In the genomic region with DNA sequence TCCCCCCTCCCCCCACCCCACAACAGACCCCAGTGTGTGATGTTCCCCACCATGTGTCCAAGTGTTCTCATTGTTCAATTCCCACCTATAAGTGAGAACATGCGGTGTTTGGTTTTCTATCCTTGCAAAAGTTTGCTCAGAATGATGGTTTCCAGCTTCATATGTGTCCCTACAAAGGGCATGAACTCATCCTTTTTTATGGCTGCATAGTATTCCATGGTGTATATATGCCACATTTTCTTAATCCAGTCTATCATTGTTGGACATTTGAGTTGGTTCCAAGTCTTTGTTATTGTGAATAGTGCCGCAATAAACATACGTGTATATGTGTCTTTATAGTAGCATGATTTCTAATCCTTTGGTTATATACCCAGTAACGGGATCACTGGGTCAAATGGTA, we compare ENCODE assay signal across 3 cellular contexts. TPM values are rescaled to one million over a fixed set of nuclear protein-coding genes. Genes with fewer than 3 reads are reported as not detected.
"Had no signal": no experiment of that assay in that cellular context is flagged by ENCODE, and none has a peak within 500 bp of the region (broad histone marks: within the 10 kb centered on the region; RNA-seq: fewer than 3 reads in every experiment).

No MANE protein-coding gene starts in this region.

RNA-seq across cellular contexts. Expression of gene BEX4, which starts 16.2 kb away (rescaled TPM):
- total RNA-seq: HepG2, HT-29, HT1080 had no signal
- polyA plus RNA-seq: HepG2 had no signal
